Comparison of ENCODE assay signal across 1 cellular context in genomic region chr3:45273681-45274515, GRCh38.
TF ChIP-seq lines count a peak whose summit lies in the region.

No MANE protein-coding gene starts in this region.

TF ChIP-seq in K562, 482 proteins besides CTCF, POLR2A, EP300 and RAD21 (continued from another document and continues in another):
- TF ChIP-seq MGA (IDR thresholded peaks at IDR 0.05) (peak; percentile 95), RBM17 (IDR thresholded peaks at IDR 0.05; ENCODE audit: borderline replicate concordance, low read depth, low read length) (no peak), PTTG1 (tag; IDR thresholded peaks at IDR 0.05; ENCODE audit: low read depth) (peak; percentile 49), PRDM10 (IDR thresholded peaks at IDR 0.05; ENCODE audit: partially characterized antibody) (peak; percentile 65), GTF2B (IDR thresholded peaks at IDR 0.05; ENCODE audit: extremely low read depth, insufficient read length) (no peak), ZZZ3 (IDR thresholded peaks at IDR 0.05) (no peak), ZNF76 (CRISPR knock-in tag; IDR thresholded peaks at IDR 0.05; ENCODE audit: borderline replicate concordance) (no peak), MAFF (IDR thresholded peaks at IDR 0.05; ENCODE audit: low read length) (peak; percentile 97), SIRT6 (IDR thresholded peaks at IDR 0.05; ENCODE audit: low read depth, low read length) (no peak), NBN (IDR thresholded peaks at IDR 0.05; ENCODE audit: low read depth) (peak; percentile 95), FOXK2 (conservative IDR thresholded peaks at IDR 0.05 in 1 of 2, IDR thresholded peaks at IDR 0.05 in 1 of 2; ENCODE audit: low read depth in 2 of 2) (peak; percentile 81 to 85), HDGF (IDR thresholded peaks at IDR 0.05) (peak; percentile 65; the same call in 1 of the 2 replicates), GATA2 (CRISPR knock-in tag; IDR thresholded peaks at IDR 0.05) (peak; percentile 36; the same call in 1 of the 2 replicates), HDAC3 (IDR thresholded peaks at IDR 0.05; ENCODE audit: borderline replicate concordance, partially characterized antibody) (peak; percentile 86), TEAD4 (IDR thresholded peaks at IDR 0.05; ENCODE audit: low read length) (peak; percentile 85), TEAD4 (CRISPR knock-in tag; IDR thresholded peaks at IDR 0.05; ENCODE audit: borderline replicate concordance) (no peak), HSF4 (CRISPR knock-in tag; IDR thresholded peaks at IDR 0.05; ENCODE audit: borderline replicate concordance) (peak; percentile 61; the same call in 1 of the 2 replicates), NONO (IDR thresholded peaks at IDR 0.05; ENCODE audit: low read depth in 2 of 2, low read length in 1 of 2) (peak in 1 of 2 experiments; percentile 58; a peak in 2 of 4 replicates)
- TF ChIP-seq, protein P1, sequence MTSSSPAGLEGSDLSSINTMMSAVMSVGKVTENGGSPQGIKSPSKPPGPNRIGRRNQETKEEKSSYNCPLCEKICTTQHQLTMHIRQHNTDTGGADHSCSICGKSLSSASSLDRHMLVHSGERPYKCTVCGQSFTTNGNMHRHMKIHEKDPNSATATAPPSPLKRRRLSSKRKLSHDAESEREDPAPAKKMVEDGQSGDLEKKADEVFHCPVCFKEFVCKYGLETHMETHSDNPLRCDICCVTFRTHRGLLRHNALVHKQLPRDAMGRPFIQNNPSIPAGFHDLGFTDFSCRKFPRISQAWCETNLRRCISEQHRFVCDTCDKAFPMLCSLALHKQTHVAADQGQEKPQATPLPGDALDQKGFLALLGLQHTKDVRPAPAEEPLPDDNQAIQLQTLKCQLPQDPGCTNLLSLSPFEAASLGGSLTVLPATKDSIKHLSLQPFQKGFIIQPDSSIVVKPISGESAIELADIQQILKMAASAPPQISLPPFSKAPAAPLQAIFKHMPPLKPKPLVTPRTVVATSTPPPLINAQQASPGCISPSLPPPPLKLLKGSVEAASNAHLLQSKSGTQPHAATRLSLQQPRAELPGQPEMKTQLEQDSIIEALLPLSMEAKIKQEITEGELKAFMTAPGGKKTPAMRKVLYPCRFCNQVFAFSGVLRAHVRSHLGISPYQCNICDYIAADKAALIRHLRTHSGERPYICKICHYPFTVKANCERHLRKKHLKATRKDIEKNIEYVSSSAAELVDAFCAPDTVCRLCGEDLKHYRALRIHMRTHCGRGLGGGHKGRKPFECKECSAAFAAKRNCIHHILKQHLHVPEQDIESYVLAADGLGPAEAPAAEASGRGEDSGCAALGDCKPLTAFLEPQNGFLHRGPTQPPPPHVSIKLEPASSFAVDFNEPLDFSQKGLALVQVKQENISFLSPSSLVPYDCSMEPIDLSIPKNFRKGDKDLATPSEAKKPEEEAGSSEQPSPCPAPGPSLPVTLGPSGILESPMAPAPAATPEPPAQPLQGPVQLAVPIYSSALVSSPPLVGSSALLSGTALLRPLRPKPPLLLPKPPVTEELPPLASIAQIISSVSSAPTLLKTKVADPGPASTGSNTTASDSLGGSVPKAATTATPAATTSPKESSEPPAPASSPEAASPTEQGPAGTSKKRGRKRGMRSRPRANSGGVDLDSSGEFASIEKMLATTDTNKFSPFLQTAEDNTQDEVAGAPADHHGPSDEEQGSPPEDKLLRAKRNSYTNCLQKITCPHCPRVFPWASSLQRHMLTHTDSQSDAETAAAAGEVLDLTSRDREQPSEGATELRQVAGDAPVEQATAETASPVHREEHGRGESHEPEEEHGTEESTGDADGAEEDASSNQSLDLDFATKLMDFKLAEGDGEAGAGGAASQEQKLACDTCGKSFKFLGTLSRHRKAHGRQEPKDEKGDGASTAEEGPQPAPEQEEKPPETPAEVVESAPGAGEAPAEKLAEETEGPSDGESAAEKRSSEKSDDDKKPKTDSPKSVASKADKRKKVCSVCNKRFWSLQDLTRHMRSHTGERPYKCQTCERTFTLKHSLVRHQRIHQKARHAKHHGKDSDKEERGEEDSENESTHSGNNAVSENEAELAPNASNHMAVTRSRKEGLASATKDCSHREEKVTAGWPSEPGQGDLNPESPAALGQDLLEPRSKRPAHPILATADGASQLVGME (CRISPR knock-in tag; IDR thresholded peaks at IDR 0.05): peak; percentile 78; the same call in 1 of the 2 replicates
- TF ChIP-seq, protein P2, sequence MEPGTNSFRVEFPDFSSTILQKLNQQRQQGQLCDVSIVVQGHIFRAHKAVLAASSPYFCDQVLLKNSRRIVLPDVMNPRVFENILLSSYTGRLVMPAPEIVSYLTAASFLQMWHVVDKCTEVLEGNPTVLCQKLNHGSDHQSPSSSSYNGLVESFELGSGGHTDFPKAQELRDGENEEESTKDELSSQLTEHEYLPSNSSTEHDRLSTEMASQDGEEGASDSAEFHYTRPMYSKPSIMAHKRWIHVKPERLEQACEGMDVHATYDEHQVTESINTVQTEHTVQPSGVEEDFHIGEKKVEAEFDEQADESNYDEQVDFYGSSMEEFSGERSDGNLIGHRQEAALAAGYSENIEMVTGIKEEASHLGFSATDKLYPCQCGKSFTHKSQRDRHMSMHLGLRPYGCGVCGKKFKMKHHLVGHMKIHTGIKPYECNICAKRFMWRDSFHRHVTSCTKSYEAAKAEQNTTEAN (CRISPR knock-in tag; IDR thresholded peaks at IDR 0.05): no peak
- TF ChIP-seq, protein P3, sequence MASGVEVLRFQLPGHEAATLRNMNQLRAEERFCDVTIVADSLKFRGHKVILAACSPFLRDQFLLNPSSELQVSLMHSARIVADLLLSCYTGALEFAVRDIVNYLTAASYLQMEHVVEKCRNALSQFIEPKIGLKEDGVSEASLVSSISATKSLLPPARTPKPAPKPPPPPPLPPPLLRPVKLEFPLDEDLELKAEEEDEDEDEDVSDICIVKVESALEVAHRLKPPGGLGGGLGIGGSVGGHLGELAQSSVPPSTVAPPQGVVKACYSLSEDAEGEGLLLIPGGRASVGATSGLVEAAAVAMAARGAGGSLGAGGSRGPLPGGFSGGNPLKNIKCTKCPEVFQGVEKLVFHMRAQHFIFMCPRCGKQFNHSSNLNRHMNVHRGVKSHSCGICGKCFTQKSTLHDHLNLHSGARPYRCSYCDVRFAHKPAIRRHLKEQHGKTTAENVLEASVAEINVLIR (CRISPR knock-in tag; IDR thresholded peaks at IDR 0.05): no peak
- TF ChIP-seq, protein P4, sequence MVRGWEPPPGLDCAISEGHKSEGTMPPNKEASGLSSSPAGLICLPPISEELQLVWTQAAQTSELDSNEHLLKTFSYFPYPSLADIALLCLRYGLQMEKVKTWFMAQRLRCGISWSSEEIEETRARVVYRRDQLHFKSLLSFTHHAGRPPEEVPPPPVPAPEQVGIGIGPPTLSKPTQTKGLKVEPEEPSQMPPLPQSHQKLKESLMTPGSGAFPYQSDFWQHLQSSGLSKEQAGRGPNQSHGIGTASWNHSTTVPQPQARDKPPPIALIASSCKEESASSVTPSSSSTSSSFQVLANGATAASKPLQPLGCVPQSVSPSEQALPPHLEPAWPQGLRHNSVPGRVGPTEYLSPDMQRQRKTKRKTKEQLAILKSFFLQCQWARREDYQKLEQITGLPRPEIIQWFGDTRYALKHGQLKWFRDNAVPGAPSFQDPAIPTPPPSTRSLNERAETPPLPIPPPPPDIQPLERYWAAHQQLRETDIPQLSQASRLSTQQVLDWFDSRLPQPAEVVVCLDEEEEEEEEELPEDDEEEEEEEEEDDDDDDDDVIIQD (CRISPR knock-in tag; IDR thresholded peaks at IDR 0.05): no peak
- TF ChIP-seq, protein P5, sequence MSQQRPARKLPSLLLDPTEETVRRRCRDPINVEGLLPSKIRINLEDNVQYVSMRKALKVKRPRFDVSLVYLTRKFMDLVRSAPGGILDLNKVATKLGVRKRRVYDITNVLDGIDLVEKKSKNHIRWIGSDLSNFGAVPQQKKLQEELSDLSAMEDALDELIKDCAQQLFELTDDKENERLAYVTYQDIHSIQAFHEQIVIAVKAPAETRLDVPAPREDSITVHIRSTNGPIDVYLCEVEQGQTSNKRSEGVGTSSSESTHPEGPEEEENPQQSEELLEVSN (IDR thresholded peaks at IDR 0.05; ENCODE audit: borderline replicate concordance in 1 of 2, extremely low read depth in 1 of 2, insufficient read depth in 1 of 2, insufficient read length in 1 of 2, low read depth in 1 of 2, low read length in 1 of 2, poor library complexity in 1 of 2, severe bottlenecking in 1 of 2): peak in 1 of 2 experiments; percentile 63
